ENCODE assay signal across 26 cellular contexts in the genomic region with DNA sequence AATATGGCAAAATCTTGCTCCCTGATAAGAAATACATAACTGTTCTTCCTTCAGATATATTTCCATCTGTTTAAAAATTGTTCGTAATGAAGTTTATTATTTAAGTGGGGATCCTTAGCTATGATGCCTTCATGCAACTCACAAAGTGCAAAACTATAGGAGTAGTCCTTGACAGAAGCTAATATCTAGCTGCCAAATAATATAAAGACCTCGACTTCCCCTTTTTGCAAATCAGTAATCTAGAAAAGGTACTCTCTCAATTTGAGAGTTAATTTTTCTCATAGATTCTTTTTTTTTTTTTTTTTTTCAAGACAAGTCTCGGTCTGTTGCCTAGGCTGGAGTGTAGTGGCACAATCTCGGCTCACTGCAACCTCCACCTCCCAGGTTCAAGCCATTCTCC.
"Had no signal": no experiment of that assay in that cellular context is flagged by ENCODE, and none has a peak within 500 bp of the region (broad histone marks: within the 10 kb centered on the region; RNA-seq: fewer than 3 reads in every experiment).

No MANE protein-coding gene starts in this region.

- H3K27ac ChIP-seq: adrenal gland, KMS-11, WERI-Rb-1 had no signal

- H3K9me3 Mint-ChIP-seq: activated naive CD4-positive, alpha-beta T cell treated with anti-CD3 and anti-CD28 coated beads, Interleukin-2, amount 10 ng/mL, durations not matched to agents 7 days and 5 days; activated naive CD8-positive, alpha-beta T cell treated with anti-CD3 and anti-CD28 coated beads, Interleukin-2, amount 10 ng/mL, durations not matched to agents 7 days and 5 days; activated T-cell treated with anti-CD3 and anti-CD28 coated beads, Interleukin-2, amount 50 U/mL, for 72 hours; activated T-helper 2 cell treated with anti-CD3 and anti-CD28 coated beads, Interferon-gamma antibody, Interleukin-2, Interleukin-4, amounts not matched to agents 10 μg/mL and 5 μg/mL and 100 μg/mL, durations not matched to agents 14 hours and 24 hours and 36 hours; T-helper 1 cell treated with Interleukin-12 subunit alpha and Interleukin-12 subunit beta and Interleukin-4 antibody, amounts not matched to agents 30 μg/mL and 1 μg/mL, for 36 hours had no signal

- H3K4me3 ChIP-seq: adrenal gland had no signal

- H3K27me3 Mint-ChIP-seq: activated naive CD4-positive, alpha-beta T cell treated with anti-CD3 and anti-CD28 coated beads, Interleukin-2, amount 10 ng/mL, durations not matched to agents 7 days and 5 days; activated naive CD8-positive, alpha-beta T cell treated with anti-CD3 and anti-CD28 coated beads, Interleukin-2, amount 10 ng/mL, durations not matched to agents 7 days and 5 days had no signal

- H3K27me3 ChIP-seq: adrenal gland had no signal

- H3K9me3 ChIP-seq: adrenal gland had no signal

- H3K4me2 ChIP-seq: KMS-11 had no signal

- H3K9ac ChIP-seq: KMS-11 had no signal

- ATAC-seq: activated CD4-positive, CD25-positive, alpha-beta regulatory T cell treated with anti-CD3 and anti-CD28 coated beads, Interleukin-2, amount 50 U/mL, for 24 hours; activated T-cell treated with anti-CD3 and anti-CD28 coated beads, Interleukin-2, amount 50 U/mL, for 72 hours; PC-3 had no signal

- H3K4me3 Mint-ChIP-seq: activated naive CD4-positive, alpha-beta T cell treated with anti-CD3 and anti-CD28 coated beads, Interleukin-2, amount 10 ng/mL, durations not matched to agents 7 days and 5 days; activated naive CD8-positive, alpha-beta T cell treated with anti-CD3 and anti-CD28 coated beads, Interleukin-2, amount 10 ng/mL, durations not matched to agents 7 days and 5 days; activated T-cell treated with anti-CD3 and anti-CD28 coated beads, Interleukin-2, amount 50 U/mL, for 72 hours; T-helper 1 cell treated with Interleukin-12 subunit alpha and Interleukin-12 subunit beta and Interleukin-4 antibody, amounts not matched to agents 30 μg/mL and 1 μg/mL, for 36 hours had no signal

- FAIRE-seq: colon had no signal

- DNase-seq: activated CD4-positive, alpha-beta T cell treated with anti-CD3 and anti-CD28 coated beads for 4 hours; activated gamma-delta T cell treated with Interleukin-2 at 50 U/mL for 16 hours; activated naive CD4-positive, alpha-beta T cell treated with anti-CD3 and anti-CD28 coated beads, Interleukin-2, amount 10 ng/mL, durations not matched to agents 7 days and 5 days; activated naive CD8-positive, alpha-beta T cell treated with anti-CD3 and anti-CD28 coated beads, Interleukin-2, amount 10 ng/mL, durations not matched to agents 7 days and 5 days; activated T-cell treated with anti-CD3 and anti-CD28 coated beads for 4 hours; activated T-cell treated with anti-CD3 and anti-CD28 coated beads, Interleukin-2, amount 50 U/mL, for 72 hours; adrenal gland; anterior cingulate cortex; cerebellar nuclear complex; NCI-H1092; NCI-H1417; NCI-H1930; NCI-H345; NCI-H510A; NCI-H526 treated with DMSO at 0.1 percent for 48 hours; NCI-H82; NK-92 treated with Interleukin-12 subunit alpha and Interleukin-12 subunit beta, amount 100 ng/mL, for 24 hours; PC-3; SHP77 treated with DMSO at 0.1 percent for 48 hours; T-helper 9 cell; WERI-Rb-1 had no signal
